Comparison of ENCODE assay signal across 17 cellular contexts in genomic region chr6:16751251-16751946, GRCh38. TPM values are rescaled to one million over a fixed set of nuclear protein-coding genes. Genes with fewer than 3 reads are reported as not detected.
DNase-seq lines count a peak whose midpoint lies in the region; ATAC-seq and TF ChIP-seq lines count a peak whose summit lies in the region.
"Had no signal": no experiment of that assay in that cellular context is flagged by ENCODE, and none has a peak within 500 bp of the region (broad histone marks: within the 10 kb centered on the region; RNA-seq: fewer than 3 reads in every experiment).

No MANE protein-coding gene starts in this region.

- H3K36me3 ChIP-seq in GM23248 (ENCODE audit: low read depth), result peaks cover 15% of the 10 kb centered on the region; the same call in 1 of the 2 replicates
- H3K36me3 ChIP-seq in skeletal muscle satellite cell (ENCODE audit: insufficient read depth, low read length), result no peaks in the 10 kb centered on the region

- intact Hi-C loops in Right ventricle myocardium inferior (cut with DNase I), result no loop called here

- H3K27ac ChIP-seq in GM23248, result peak overlapping the region; percentile 85

- in situ Hi-C loops in GM23248 (cut with MboI), result no loop called here

- no peaks in the 10 kb centered on the region for H4K20me1 ChIP-seq in GM23248 (ENCODE audit: insufficient read depth)

- no peak for ATAC-seq in Right ventricle myocardium inferior

- H3K4me3 ChIP-seq in GM23248, result no peak overlapping the region
- H3K4me3 ChIP-seq in skeletal muscle satellite cell (ENCODE audit: low read length), result peak overlapping the region; percentile 8
- H3K4me3 ChIP-seq: upper lobe of left lung had no signal

- no peak for TF ChIP-seq POLR2A in erythroblast (IDR thresholded peaks at IDR 0.05; ENCODE audit: low read length)

- H3K79me2 ChIP-seq in GM23248 (ENCODE audit: insufficient read depth), result peaks cover 94% of the 10 kb centered on the region

- H3K9me2 ChIP-seq in GM23248 (ENCODE audit: insufficient read depth), result no peaks in the 10 kb centered on the region

- H3K9ac ChIP-seq in GM23248 (0 out of 2 replicates have a peak overlapping the region, but pooled peaks have one; percentile 46), skeletal muscle satellite cell (ENCODE audit: low read depth, low read length) (no peak overlapping the region)

- H3K27me3 ChIP-seq in GM23248 (replicated peaks; ENCODE audit: insufficient read depth) (no peaks in the 10 kb centered on the region), skeletal muscle satellite cell (ENCODE audit: control insufficient read depth, insufficient read depth, low read length) (no peaks in the 10 kb centered on the region)
- H3K27me3 ChIP-seq: upper lobe of left lung had no signal

- H3K4me2 ChIP-seq in GM23248 (ENCODE audit: unreplicated experiment) (peak overlapping the region; percentile 49), skeletal muscle satellite cell (ENCODE audit: low read length) (peak overlapping the region; percentile 32)

- no peak overlapping the region for H2AFZ ChIP-seq in GM23248

- H3K9me3 ChIP-seq in GM23248 (ENCODE audit: low read depth) (no peaks in the 10 kb centered on the region), skeletal muscle satellite cell (replicated peaks; ENCODE audit: low read length) (no peaks in the 10 kb centered on the region)
- H3K9me3 ChIP-seq: upper lobe of left lung had no signal

- peaks cover 59% of the 10 kb centered on the region for H3F3A ChIP-seq in GM23248 (ENCODE audit: insufficient read depth)

- H3K4me1 ChIP-seq in GM23248 (ENCODE audit: insufficient read depth) (peaks cover 57% of the 10 kb centered on the region), skeletal muscle satellite cell (ENCODE audit: control insufficient read depth, insufficient read depth, low read length) (peaks cover 53% of the 10 kb centered on the region)

- DNase-seq in GM23248 (peak; percentile 62), NCI-H526 treated with DMSO at 0.1 percent for 48 hours (lab: John Stamatoyannopoulos, UW) (peak; percentile 48), dedifferentiated amniotic fluid mesenchymal stem cell (ENCODE audit: extremely low spot score) (peak; percentile 74), RKO (ENCODE audit: low spot score) (no peak), Right ventricle myocardium inferior (ENCODE audit: missing footprints) (no peak), erythroblast (lab: John Stamatoyannopoulos, UW) (no peak)
- DNase-seq: activated naive CD8-positive, alpha-beta T cell treated with anti-CD3 and anti-CD28 coated beads for 36 hours; activated T-cell treated with anti-CD3 and anti-CD28 coated beads for 4 hours; CD8-positive, alpha-beta memory T cell; cerebellar nuclear complex; GF-D8; naive thymus-derived CD4-positive, alpha-beta T cell; NCI-H446; stimulated activated CD4-positive, alpha-beta T cell treated with anti-CD3 and anti-CD28 coated beads, Interleukin-4, amount 100 ng/mL, for 24 hours; upper lobe of left lung had no signal

- 39 to 41% methylated on average over 2 of the region's 2 CpGs for WGBS in GM23248 (ENCODE audit: low coverage in 1 of 2, low lambda C conversion rate in 2 of 2, missing lambda C conversion rate in 2 of 2), 2 experiments

RNA-seq across cellular contexts. Expression of gene ATXN1, which starts 9.9 kb away (rescaled TPM):
- 20.1 and 42.2 TPM in 2 replicates for total RNA-seq in GM23248 (2014; rRNA removed; shearing (Covaris generic))
- polyA plus RNA-seq in GM23248 (2016; fragmentation: Nextera tagmentation; extraction: Ambion mirVana), result 14.2 and 15.7 TPM in 2 replicates
- 8.1 and 10.9 TPM in 2 replicates for total RNA-seq in skeletal muscle satellite cell (2012; rRNA removed)
- total RNA-seq in Right ventricle myocardium inferior, result 42.5 TPM
- total RNA-seq: OCI-LY7 had no signal

Comparison
In these comparisons a context has a peak if more than half of its experiments do, and no peak if none do; other contexts are left out.
1. DNase-seq: peak in GM23248 (single experiment), NCI-H526 treated with DMSO at 0.1 percent for 48 hours (single experiment) and dedifferentiated amniotic fluid mesenchymal stem cell (single experiment); none in RKO (single experiment), Right ventricle myocardium inferior (single experiment) and erythroblast (0 of 2).